In genomic region chr6:106750146-106750900, GRCh38 we compare ENCODE assay signal across 18 cellular contexts.
DNase-seq lines count a peak whose midpoint lies in the region; ATAC-seq and TF ChIP-seq lines count a peak whose summit lies in the region.
"Had no signal": no experiment of that assay in that cellular context is flagged by ENCODE, and none has a peak within 500 bp of the region (broad histone marks: within the 10 kb centered on the region; RNA-seq: fewer than 3 reads in every experiment).

No MANE protein-coding gene starts in this region.

- H3K4me1 ChIP-seq in mesenchymal stem cell (ENCODE audit: control insufficient read depth, insufficient read depth, low read depth, low read length): peaks cover 22% of the 10 kb centered on the region
- H3K4me1 ChIP-seq in prostate gland (replicated peaks): no peaks in the 10 kb centered on the region
- H3K4me1 ChIP-seq in heart right ventricle: no peaks in the 10 kb centered on the region
- H3K4me1 ChIP-seq: HAP-1, upper lobe of right lung had no signal

- H2AK5ac ChIP-seq in mesenchymal stem cell (ENCODE audit: low read length, severe bottlenecking): peak overlapping the region; percentile 37

- no peak overlapping the region for H2BK120ac ChIP-seq in mesenchymal stem cell (ENCODE audit: low read depth, low read length)

- H4K91ac ChIP-seq in mesenchymal stem cell (ENCODE audit: low read length): no peak overlapping the region

- H3K27ac ChIP-seq in RWPE1 (peak overlapping the region; percentile 70), mesenchymal stem cell (ENCODE audit: low read length, poor library complexity, severe bottlenecking) (no peak overlapping the region), prostate gland (no peak overlapping the region), heart right ventricle (no peak overlapping the region)
- H3K27ac ChIP-seq: HL-60, upper lobe of right lung had no signal

- no peak for TF ChIP-seq POLR2A in prostate gland (IDR thresholded peaks at IDR 0.05)

- H3K9me3 ChIP-seq in mesenchymal stem cell (ENCODE audit: control insufficient read depth, low read length): no peaks in the 10 kb centered on the region
- no peaks in the 10 kb centered on the region for H3K9me3 ChIP-seq in prostate gland
- H3K9me3 ChIP-seq in heart right ventricle: no peaks in the 10 kb centered on the region
- H3K9me3 ChIP-seq: HAP-1, upper lobe of right lung had no signal

- ATAC-seq in heart right ventricle: no peak
- ATAC-seq: upper lobe of right lung had no signal

- H3K4me2 ChIP-seq in mesenchymal stem cell (ENCODE audit: low read length, poor library complexity, severe bottlenecking): no peak overlapping the region

- CTCF ChIA-PET in RWPE1 (lab: Yijun Ruan, JAX): interaction anchor here (0.6 kb wide), 1 partner anchor 83 kb away, joined by 3 read pairs; no protein-coding TSS in a partner anchor

- H3K79me1 ChIP-seq in mesenchymal stem cell (replicated peaks; ENCODE audit: low read length, poor library complexity, severe bottlenecking): no peaks in the 10 kb centered on the region

- TF ChIP-seq CTCF in RWPE1 (conservative IDR thresholded peaks at IDR 0.05; ENCODE audit: low read depth) (no peak), prostate gland (IDR thresholded peaks at IDR 0.05) (no peak), heart right ventricle (IDR thresholded peaks at IDR 0.05) (no peak)

- no peak overlapping the region for H3K18ac ChIP-seq in mesenchymal stem cell (ENCODE audit: low read depth in 1 of 2, low read length in 2 of 2)

- DNase-seq in DMS153 (lab: John Stamatoyannopoulos, UW) (peak; percentile 94), NCI-H2081 treated with DMSO at 0.1 percent for 48 hours (lab: John Stamatoyannopoulos, UW) (peak; percentile 35), RWPE1 (ENCODE audit: low spot score) (no peak), mesenchymal stem cell (no peak), prostate gland (ENCODE audit: low spot score) (no peak), heart right ventricle (no peak), NCI-H2227 (lab: John Stamatoyannopoulos, UW; ENCODE audit: unreplicated experiment) (no peak), cerebellar cortex (ENCODE audit: low spot score) (no peak)
- DNase-seq: activated CD8-positive, alpha-beta memory T cell treated with anti-CD3 and anti-CD28 coated beads for 24 hours; activated effector memory CD4-positive, alpha-beta T cell treated with anti-CD3 and anti-CD28 coated beads, Interleukin-2, amount 50 U/mL, for 16 hours; DMS79 treated with DMSO at 0.1 percent for 48 hours; foreskin melanocyte; retina; stimulated activated CD4-positive, alpha-beta T cell treated with anti-CD3 and anti-CD28 coated beads, Interleukin-1b, Interleukin-23, amount 100 ng/mL, for 48 hours; stimulated activated CD8-positive, alpha-beta memory T cell treated with anti-CD3 and anti-CD28 coated beads, Interleukin-4, amount 100 ng/mL, for 48 hours; upper lobe of right lung had no signal

- intact Hi-C loops in prostate gland (cut with DNase I) (no loop called here), heart right ventricle (cut with DNase I) (no loop called here)

- H4K8ac ChIP-seq in mesenchymal stem cell (ENCODE audit: low read length): no peak overlapping the region

- no peak overlapping the region for H2BK12ac ChIP-seq in mesenchymal stem cell (ENCODE audit: low read length in 2 of 2)

- POLR2A ChIA-PET in RWPE1 (lab: Yijun Ruan, JAX; ENCODE audit: low non-redundant PET): no interaction called here

- H3K27me3 ChIP-seq in mesenchymal stem cell (ENCODE audit: control insufficient read depth in 1 of 2, insufficient read depth in 1 of 2, low read length in 2 of 2) (peaks cover 0 to 7% of the 10 kb centered on the region in 2 experiments), prostate gland (replicated peaks; ENCODE audit: insufficient read depth) (no peaks in the 10 kb centered on the region), heart right ventricle (peaks cover 0 to 4% (median 0%) of the 10 kb centered on the region in 7 donors)
- H3K27me3 ChIP-seq: upper lobe of right lung had no signal

- WGBS in mesenchymal stem cell: 63% methylated on average over 4 of the region's 9 CpGs
- WGBS in prostate gland: 63% methylated on average over 9 of the region's 9 CpGs
- WGBS in heart right ventricle, 2 donors: 50 to 58% methylated on average over 9 of the region's 9 CpGs

- no peak overlapping the region for H3K4me3 ChIP-seq in mesenchymal stem cell (ENCODE audit: insufficient read depth in 1 of 2, low read depth in 1 of 2, low read length in 2 of 2)
- H3K4me3 ChIP-seq in prostate gland: no peak overlapping the region
- no peak overlapping the region for H3K4me3 ChIP-seq in heart right ventricle
- H3K4me3 ChIP-seq: HAP-1, upper lobe of right lung had no signal

- H3K36me3 ChIP-seq in mesenchymal stem cell (ENCODE audit: control insufficient read depth in 1 of 2, insufficient read depth in 2 of 2, low read depth in 1 of 2, low read length in 2 of 2) (no peaks in the 10 kb centered on the region), prostate gland (no peaks in the 10 kb centered on the region), heart right ventricle (no peaks in the 10 kb centered on the region)
- H3K36me3 ChIP-seq: HAP-1, upper lobe of right lung had no signal

- no peak overlapping the region for H3K9ac ChIP-seq in mesenchymal stem cell (ENCODE audit: low read length)

- H3K4ac ChIP-seq in mesenchymal stem cell (ENCODE audit: low read depth in 1 of 2, low read length in 2 of 2): no peak overlapping the region

- H3K23ac ChIP-seq in mesenchymal stem cell (ENCODE audit: low read length in 2 of 2): no peak overlapping the region

- no peak overlapping the region for H2BK5ac ChIP-seq in mesenchymal stem cell (ENCODE audit: low read depth, low read length, poor library complexity, severe bottlenecking)

- no peak overlapping the region for H2AFZ ChIP-seq in mesenchymal stem cell (ENCODE audit: low read depth, low read length)

- H3K14ac ChIP-seq in mesenchymal stem cell (ENCODE audit: low read length in 2 of 2): no peak overlapping the region

- no peak overlapping the region for H2BK15ac ChIP-seq in mesenchymal stem cell (ENCODE audit: low read depth, poor library complexity, severe bottlenecking)

Comparison
In these comparisons a context has a peak if more than half of its experiments do, and no peak if none do; other contexts are left out.
1. DNase-seq: peak in DMS153 (single experiment) and NCI-H2081 treated with DMSO at 0.1 percent for 48 hours (single experiment); none in RWPE1 (single experiment), mesenchymal stem cell (single experiment), prostate gland (single experiment), heart right ventricle (0 of 2), NCI-H2227 (single experiment) and cerebellar cortex (single experiment).